1 cellular context compared by ENCODE assay signal in genomic region chr10:79927111-79927828, GRCh38.
TF ChIP-seq lines count a peak whose summit lies in the region.

No MANE protein-coding gene starts in this region.

TF ChIP-seq in HepG2, 621 proteins besides CTCF, POLR2A, EP300 and RAD21 (continued from another document and continues in another):
- 0 out of 2 replicates have a peak, but pooled peaks have one; percentile 32 for TF ChIP-seq NFAT5 (CRISPR knock-in tag; IDR thresholded peaks at IDR 0.05)
- peak; percentile 41; the same call in 1 of the 2 replicates for TF ChIP-seq HOXA3 (CRISPR knock-in tag; IDR thresholded peaks at IDR 0.05)
- 0 out of 2 replicates have a peak, but pooled peaks have one; percentile 24 for TF ChIP-seq ZSCAN9 (CRISPR knock-in tag; IDR thresholded peaks at IDR 0.05; ENCODE audit: borderline replicate concordance)
- TF ChIP-seq GPN1 (CRISPR knock-in tag; IDR thresholded peaks at IDR 0.05; ENCODE audit: borderline replicate concordance), result no peak
- peak; percentile 52; the same call in 1 of the 2 replicates for TF ChIP-seq ZNF232 (CRISPR knock-in tag; IDR thresholded peaks at IDR 0.05; ENCODE audit: borderline replicate concordance)
- TF ChIP-seq POGZ (CRISPR knock-in tag; IDR thresholded peaks at IDR 0.05), result peak; percentile 74
- no peak for TF ChIP-seq ZNF354B (CRISPR knock-in tag; IDR thresholded peaks at IDR 0.05)
- TF ChIP-seq BRCA1 (CRISPR knock-in tag; IDR thresholded peaks at IDR 0.05), result 0 out of 2 replicates have a peak, but pooled peaks have one; percentile 47
- TF ChIP-seq ZNF580 (CRISPR knock-in tag; IDR thresholded peaks at IDR 0.05; ENCODE audit: borderline replicate concordance, low read depth), result 0 out of 2 replicates have a peak, but pooled peaks have one; percentile 49
- no peak for TF ChIP-seq PHF5A (CRISPR knock-in tag; IDR thresholded peaks at IDR 0.05; ENCODE audit: low read depth, unreplicated experiment)
- 0 out of 4 replicates have a peak, but pooled peaks of 1 of the 2 experiments have one; percentile 20 for TF ChIP-seq ATF4 (CRISPR knock-in tag; IDR thresholded peaks at IDR 0.05)
- no peak for TF ChIP-seq ZXDC (CRISPR knock-in tag; IDR thresholded peaks at IDR 0.05)
- TF ChIP-seq THAP11 (CRISPR knock-in tag; IDR thresholded peaks at IDR 0.05), result 0 out of 2 replicates have a peak, but pooled peaks have one; percentile 40
- peak in 1 of 2 experiments; percentile 64; a peak in 1 of 4 replicates for TF ChIP-seq KLF16 (CRISPR knock-in tag; IDR thresholded peaks at IDR 0.05)
- peak; percentile 53; the same call in 1 of the 2 replicates for TF ChIP-seq ERF (CRISPR knock-in tag; IDR thresholded peaks at IDR 0.05)
- TF ChIP-seq SMAD3 (CRISPR knock-in tag; IDR thresholded peaks at IDR 0.05), result peak; percentile 69
- TF ChIP-seq BCL6 (CRISPR knock-in tag; IDR thresholded peaks at IDR 0.05), result peak; percentile 91
- TF ChIP-seq SKI (IDR thresholded peaks at IDR 0.05; ENCODE audit: partially characterized antibody), result peak; percentile 96
- no peak for TF ChIP-seq TRIM24 (CRISPR knock-in tag; IDR thresholded peaks at IDR 0.05)
- TF ChIP-seq PTBP1 (IDR thresholded peaks at IDR 0.05; ENCODE audit: low read depth, low read length, poor library complexity, severe bottlenecking), result no peak
- TF ChIP-seq REPIN1 (CRISPR knock-in tag; IDR thresholded peaks at IDR 0.05; ENCODE audit: borderline replicate concordance, low read depth), result peak; percentile 54; the same call in 1 of the 2 replicates
- peak; percentile 55; the same call in 1 of the 2 replicates for TF ChIP-seq ARID4A (CRISPR knock-in tag; IDR thresholded peaks at IDR 0.05; ENCODE audit: borderline replicate concordance)
- no peak for TF ChIP-seq ZNF44 (CRISPR knock-in tag; IDR thresholded peaks at IDR 0.05)
- peak; percentile 22; the same call in 1 of the 2 replicates for TF ChIP-seq NFKB2 (CRISPR knock-in tag; IDR thresholded peaks at IDR 0.05; ENCODE audit: borderline replicate concordance)
- TF ChIP-seq ZFP62 (CRISPR knock-in tag; IDR thresholded peaks at IDR 0.05), result no peak
- TF ChIP-seq SIX1 (CRISPR knock-in tag; IDR thresholded peaks at IDR 0.05; ENCODE audit: borderline replicate concordance), result no peak
- no peak for TF ChIP-seq ZNF383 (CRISPR knock-in tag; IDR thresholded peaks at IDR 0.05; ENCODE audit: borderline replicate concordance)
- TF ChIP-seq ZNF605 (CRISPR knock-in tag; IDR thresholded peaks at IDR 0.05), result 0 out of 2 replicates have a peak, but pooled peaks have one; percentile 24
- TF ChIP-seq MTA1 (CRISPR knock-in tag; IDR thresholded peaks at IDR 0.05; ENCODE audit: borderline replicate concordance), result 0 out of 2 replicates have a peak, but pooled peaks have one; percentile 28
- TF ChIP-seq ZMYM4 (CRISPR knock-in tag; IDR thresholded peaks at IDR 0.05), result peak; percentile 80
- no peak for TF ChIP-seq HNF1A (IDR thresholded peaks at IDR 0.05; ENCODE audit: low read depth)
- peak; percentile 57; the same call in 1 of the 2 replicates for TF ChIP-seq HNF1A (CRISPR knock-in tag; IDR thresholded peaks at IDR 0.05; ENCODE audit: borderline replicate concordance)
- TF ChIP-seq SPEN (CRISPR knock-in tag; IDR thresholded peaks at IDR 0.05; ENCODE audit: low read depth), result peak; percentile 36; the same call in 1 of the 2 replicates
- peak; percentile 80; the same call in 1 of the 2 replicates for TF ChIP-seq NCOA2 (CRISPR knock-in tag; IDR thresholded peaks at IDR 0.05)
- TF ChIP-seq ZNF264 (CRISPR knock-in tag; IDR thresholded peaks at IDR 0.05), result 0 out of 2 replicates have a peak, but pooled peaks have one; percentile 21
- no peak for TF ChIP-seq ZFP90 (CRISPR knock-in tag; IDR thresholded peaks at IDR 0.05; ENCODE audit: borderline replicate concordance)
- TF ChIP-seq MEIS1 (CRISPR knock-in tag; IDR thresholded peaks at IDR 0.05; ENCODE audit: borderline replicate concordance), result peak; percentile 63; the same call in 1 of the 2 replicates
- 0 out of 2 replicates have a peak, but pooled peaks have one; percentile 44 for TF ChIP-seq ZNF800 (CRISPR knock-in tag; IDR thresholded peaks at IDR 0.05)
- no peak for TF ChIP-seq ZNF253 (CRISPR knock-in tag; IDR thresholded peaks at IDR 0.05; ENCODE audit: borderline replicate concordance)
- peak; percentile 91 for TF ChIP-seq TBL1XR1 (IDR thresholded peaks at IDR 0.05; ENCODE audit: borderline replicate concordance, low read length, partially characterized antibody)
- TF ChIP-seq JUNB (CRISPR knock-in tag; IDR thresholded peaks at IDR 0.05; ENCODE audit: borderline replicate concordance), result no peak
- TF ChIP-seq ZNF766 (CRISPR knock-in tag; IDR thresholded peaks at IDR 0.05; ENCODE audit: borderline replicate concordance), result 0 out of 2 replicates have a peak, but pooled peaks have one; percentile 45
- peak; percentile 79 to 89 for TF ChIP-seq NR2F1 (CRISPR knock-in tag; IDR thresholded peaks at IDR 0.05)
